Comparison of ENCODE assay signal across 7 cellular contexts in genomic region chr2:209977386-209978239, GRCh38. TPM values are rescaled to one million over a fixed set of nuclear protein-coding genes. Genes with fewer than 3 reads are reported as not detected.
A peak's percentile ranks its signal among the peaks of the same experiment; 100 is the strongest.
DNase-seq lines count a peak whose midpoint lies in the region; ATAC-seq and TF ChIP-seq lines count a peak whose summit lies in the region.

No MANE protein-coding gene starts in this region.

- intact Hi-C loops in adrenal gland (cut with DNase I) = loop anchor here in 1 of 2 donors (5.0 kb wide), 1 partner anchor 220 kb away; no protein-coding TSS in a partner anchor

- peak; percentile 50 for ATAC-seq in GM21723 (IDR thresholded peaks at IDR 0.05; ENCODE audit: unreplicated experiment)
- ATAC-seq in HG03565 (IDR thresholded peaks at IDR 0.05; ENCODE audit: unreplicated experiment) = no peak

- H2AFZ ChIP-seq in MM.1S (ENCODE audit: low read length) = no peak overlapping the region

- no peak for TF ChIP-seq POLR2A in adrenal gland (IDR thresholded peaks at IDR 0.05)

- H3F3A ChIP-seq in MM.1S (ENCODE audit: insufficient read depth, low read length) = no peaks in the 10 kb centered on the region

- no peaks in the 10 kb centered on the region for H3K79me2 ChIP-seq in MM.1S (ENCODE audit: low read length)

- H3K9me2 ChIP-seq in MM.1S (replicated peaks; ENCODE audit: insufficient read depth, low read length) = no peaks in the 10 kb centered on the region

- WGBS in adrenal gland, 4 donors = 53 to 66% (median 64%) methylated on average over 2 of the region's 2 CpGs

- H3K27me3 ChIP-seq in MM.1S (replicated peaks; ENCODE audit: insufficient read depth, low read length) (no peaks in the 10 kb centered on the region), adrenal gland (no peaks in the 10 kb centered on the region)

- no peaks in the 10 kb centered on the region for H3K4me1 ChIP-seq in MM.1S (ENCODE audit: low read length)
- H3K4me1 ChIP-seq in adrenal gland (replicated peaks in 1 of 2) = no peaks in the 10 kb centered on the region

- H3K4me2 ChIP-seq in MM.1S (ENCODE audit: low read depth, low read length) = no peak overlapping the region

- H3K9me3 ChIP-seq in MM.1S (replicated peaks; ENCODE audit: insufficient read depth, low read length) = no peaks in the 10 kb centered on the region
- H3K9me3 ChIP-seq in adrenal gland (replicated peaks in 1 of 3) = no peaks in the 10 kb centered on the region

- peak; percentile 4 for DNase-seq in GM04504 (ENCODE audit: low read depth)
- DNase-seq in MM.1S = peak; percentile 46
- no peak for DNase-seq in adrenal gland
- DNase-seq in kidney glomerular epithelial cell (lab: John Stamatoyannopoulos, UW) = peak; percentile 73
- no peak for DNase-seq in T1000 (lab: John Stamatoyannopoulos, UW)

- TF ChIP-seq CTCF in MM.1S (IDR thresholded peaks at IDR 0.05; ENCODE audit: low read length) (peak; percentile 62), adrenal gland (IDR thresholded peaks at IDR 0.05) (peak; percentile 26 to 84 (median 70))

- no peak overlapping the region for H3K9ac ChIP-seq in MM.1S (ENCODE audit: low read length)

- H3K27ac ChIP-seq in MM.1S (ENCODE audit: low read length) (no peak overlapping the region), adrenal gland (no peak overlapping the region)

- H4K20me1 ChIP-seq in MM.1S (ENCODE audit: insufficient read depth, low read length) = no peaks in the 10 kb centered on the region

- H3K4me3 ChIP-seq in MM.1S (ENCODE audit: low read length) (no peak overlapping the region), adrenal gland (no peak overlapping the region)

- no peaks in the 10 kb centered on the region for H3K36me3 ChIP-seq in MM.1S (replicated peaks; ENCODE audit: insufficient read depth, low read length)
- H3K36me3 ChIP-seq in adrenal gland (replicated peaks in 1 of 2) = no peaks in the 10 kb centered on the region

RNA-seq across cellular contexts. Expression of gene RPE, which starts 24.8 kb away (rescaled TPM):
- 100 to 1,000 TPM in 1 of 8 donors, 10 to 100 TPM in 7; 52.0 to 221 (median 67.1) TPM for total RNA-seq in adrenal gland
- polyA plus RNA-seq in adrenal gland = 10 to 100 TPM; 12.6 to 77.9 (median 16.3) TPM

Comparison
In these comparisons a context has a peak if more than half of its experiments do, and no peak if none do; other contexts are left out.
1. DNase-seq: peak in GM04504 (single experiment), MM.1S (single experiment) and kidney glomerular epithelial cell (single experiment); none in adrenal gland (0 of 7) and T1000 (single experiment).